1 cellular context compared by ENCODE assay signal in genomic region chr2:17672583-17673317, GRCh38.
TF ChIP-seq lines count a peak whose summit lies in the region.

No MANE protein-coding gene starts in this region.

TF ChIP-seq in GM12878, 131 proteins besides CTCF, POLR2A, EP300 and RAD21 (continued from another document):
- TF ChIP-seq E2F4 (IDR thresholded peaks at IDR 0.05; ENCODE audit: low read depth, low read length) (no peak), DPF2 (IDR thresholded peaks at IDR 0.05) (no peak)
TF ChIP-seq in GM12878: peak in this region for 4.
